Comparison of ENCODE assay signal across 8 cellular contexts in the genomic region with DNA sequence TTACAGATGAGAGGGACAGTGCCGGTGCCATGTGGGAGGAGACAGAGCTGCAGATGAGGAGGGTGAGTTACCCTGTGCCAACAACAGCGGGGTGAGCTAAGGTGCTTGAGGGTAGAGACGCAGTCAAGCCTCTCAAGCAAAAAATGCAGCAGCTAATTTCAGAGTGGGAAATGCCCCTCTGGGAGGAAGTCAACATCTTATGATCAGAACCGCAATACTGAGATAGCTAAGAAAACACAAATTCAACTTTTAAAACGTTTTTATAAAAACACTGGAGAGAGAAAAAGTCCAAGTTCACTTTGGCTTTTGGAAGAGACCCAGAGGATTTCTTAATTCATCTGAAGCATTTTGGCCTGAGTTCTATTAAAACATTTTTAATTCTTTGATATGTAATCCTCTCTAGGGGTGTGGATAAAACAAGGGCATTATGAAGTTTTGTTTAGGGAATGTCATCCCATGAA.
A peak's percentile ranks its signal among the peaks of the same experiment; 100 is the strongest.
DNase-seq lines count a peak whose midpoint lies in the region; ATAC-seq, FAIRE-seq and TF ChIP-seq lines count a peak whose summit lies in the region.

No MANE protein-coding gene starts in this region.

- H3K4me1 Mint-ChIP-seq in activated naive CD8-positive, alpha-beta T cell treated with anti-CD3 and anti-CD28 coated beads for 36 hours = peaks cover 16% of the 10 kb centered on the region

- no peak for FAIRE-seq in pancreas (lab: Jason Lieb, UNC)

- 57 to 67% methylated on average over 5 of the region's 5 CpGs for WGBS in pancreas, 2 donors

- no peaks in the 10 kb centered on the region for H3K9me3 Mint-ChIP-seq in activated naive CD8-positive, alpha-beta T cell treated with anti-CD3 and anti-CD28 coated beads for 36 hours

- H3K4me3 ChIP-seq in pancreas = no peak overlapping the region

- no peaks in the 10 kb centered on the region for H3K9me3 ChIP-seq in pancreas

- intact Hi-C loops in pancreas (cut with DNase I) = no loop called here

- H3K4me1 ChIP-seq in pancreas = no peaks in the 10 kb centered on the region

- DNase-seq in activated naive CD8-positive, alpha-beta T cell treated with anti-CD3 and anti-CD28 coated beads for 36 hours = peak; percentile 3
- no peak for DNase-seq in pancreas
- no peak for DNase-seq in stimulated activated CD4-positive, alpha-beta T cell treated with anti-CD3 and anti-CD28 coated beads, Interleukin-15, amount 100 ng/mL, for 24 hours
- no peak for DNase-seq in Kasumi-1 (lab: John Stamatoyannopoulos, UW)
- no peak for DNase-seq in stimulated activated CD4-positive, alpha-beta T cell treated with anti-CD3 and anti-CD28 coated beads, Interleukin-1b, Interleukin-23, amount 100 ng/mL, for 48 hours

- H3K36me3 ChIP-seq in pancreas = no peaks in the 10 kb centered on the region

- H3K27me3 ChIP-seq in pancreas = no peaks in the 10 kb centered on the region

- peak overlapping the region; percentile 47 for H3K27ac Mint-ChIP-seq in activated naive CD8-positive, alpha-beta T cell treated with anti-CD3 and anti-CD28 coated beads for 36 hours

- H3K36me3 Mint-ChIP-seq in activated naive CD8-positive, alpha-beta T cell treated with anti-CD3 and anti-CD28 coated beads for 36 hours = peaks cover 3% of the 10 kb centered on the region

- no peak overlapping the region for H3K27ac ChIP-seq in pancreas

- peak; percentile 84 for ATAC-seq in GM18870 (IDR thresholded peaks at IDR 0.05; ENCODE audit: unreplicated experiment)
- peak; percentile 75 for ATAC-seq in HG02678 (IDR thresholded peaks at IDR 0.05; ENCODE audit: unreplicated experiment)
- ATAC-seq in pancreas = peak in 3 of 4 donors; percentile 21 to 53 (median 29)
- ATAC-seq in HG02938 (IDR thresholded peaks at IDR 0.05; ENCODE audit: unreplicated experiment) = no peak

- H3K27me3 Mint-ChIP-seq in activated naive CD8-positive, alpha-beta T cell treated with anti-CD3 and anti-CD28 coated beads for 36 hours = no peaks in the 10 kb centered on the region

- no peak for TF ChIP-seq CTCF in pancreas (IDR thresholded peaks at IDR 0.05)

- peak overlapping the region; percentile 11 for H3K4me3 Mint-ChIP-seq in activated naive CD8-positive, alpha-beta T cell treated with anti-CD3 and anti-CD28 coated beads for 36 hours
